10 cellular contexts compared by ENCODE assay signal in genomic region chr6:54267798-54268197, GRCh38. TPM values are rescaled to one million over a fixed set of nuclear protein-coding genes. Genes with fewer than 3 reads are reported as not detected.
A peak's percentile ranks its signal among the peaks of the same experiment; 100 is the strongest.
DNase-seq lines count a peak whose midpoint lies in the region; ATAC-seq, FAIRE-seq and TF ChIP-seq lines count a peak whose summit lies in the region.
"Had no signal": no experiment of that assay in that cellular context is flagged by ENCODE, and none has a peak within 500 bp of the region (broad histone marks: within the 10 kb centered on the region; RNA-seq: fewer than 3 reads in every experiment).

No MANE protein-coding gene starts in this region.

- H3K27ac Mint-ChIP-seq in activated CD4-positive, alpha-beta memory T cell treated with anti-CD3 and anti-CD28 coated beads for 36 hours: no peak overlapping the region
- H3K27ac Mint-ChIP-seq: T-helper 1 cell treated with Interleukin-12 subunit alpha and Interleukin-12 subunit beta and Interleukin-4 antibody, amounts not matched to agents 30 μg/mL and 1 μg/mL, for 36 hours had no signal

- no peak overlapping the region for H3K4me3 Mint-ChIP-seq in activated CD4-positive, alpha-beta memory T cell treated with anti-CD3 and anti-CD28 coated beads for 36 hours
- H3K4me3 Mint-ChIP-seq: T-helper 1 cell treated with Interleukin-12 subunit alpha and Interleukin-12 subunit beta and Interleukin-4 antibody, amounts not matched to agents 30 μg/mL and 1 μg/mL, for 36 hours had no signal

- dilution Hi-C loops in keratinocyte (cut with MboI; ENCODE audit: extremely low pct_ligation_motif_present, low sequenced_read_pairs): no loop called here

- no peak overlapping the region for H3K27ac ChIP-seq in keratinocyte (ENCODE audit: control insufficient read depth, insufficient read depth, low read length)
- H3K27ac ChIP-seq: parathyroid adenoma had no signal

- no peaks in the 10 kb centered on the region for H3K36me3 Mint-ChIP-seq in activated CD4-positive, alpha-beta memory T cell treated with anti-CD3 and anti-CD28 coated beads for 36 hours

- H3K9me3 ChIP-seq in keratinocyte (ENCODE audit: control insufficient read depth, low read depth, low read length): no peaks in the 10 kb centered on the region

- intact Hi-C loops in activated CD4-positive, alpha-beta memory T cell treated with anti-CD3 and anti-CD28 coated beads for 36 hours (cut with micrococcal nuclease): no loop called here

- H3K4me1 Mint-ChIP-seq in activated CD4-positive, alpha-beta memory T cell treated with anti-CD3 and anti-CD28 coated beads for 36 hours (ENCODE audit: low read depth): no peaks in the 10 kb centered on the region

- TF ChIP-seq CTCF in GM06990 (IDR thresholded peaks at IDR 0.05; ENCODE audit: insufficient read depth, low read length, poor library complexity, severe bottlenecking) (peak; percentile 50), keratinocyte (optimal IDR thresholded peaks at IDR 0.05 in 1 of 3, IDR thresholded peaks at IDR 0.05 in 1 of 3, conservative IDR thresholded peaks at IDR 0.05 in 1 of 3; ENCODE audit: extremely low read depth in 1 of 3, insufficient read depth in 2 of 3, low read length in 3 of 3) (peak; percentile 36 to 52 (median 43))

- no peaks in the 10 kb centered on the region for H3K9me3 Mint-ChIP-seq in activated CD4-positive, alpha-beta memory T cell treated with anti-CD3 and anti-CD28 coated beads for 36 hours
- H3K9me3 Mint-ChIP-seq: T-helper 1 cell treated with Interleukin-12 subunit alpha and Interleukin-12 subunit beta and Interleukin-4 antibody, amounts not matched to agents 30 μg/mL and 1 μg/mL, for 36 hours had no signal

- H4K20me1 ChIP-seq in keratinocyte (ENCODE audit: control insufficient read depth, extremely low read depth, insufficient read depth, low read length): no peaks in the 10 kb centered on the region

- H3K4me2 ChIP-seq in keratinocyte (ENCODE audit: control insufficient read depth, extremely low read depth, insufficient read depth, low read depth, low read length): no peak overlapping the region

- H3K9me1 ChIP-seq in keratinocyte (ENCODE audit: control insufficient read depth, extremely low read depth, insufficient read depth, low read length): no peaks in the 10 kb centered on the region

- DNase-seq in GM06990 (ENCODE audit: extremely low read depth, insufficient read length): no peak
- DNase-seq in keratinocyte (ENCODE audit: low read depth, low spot score): no peak
- no peak for DNase-seq in activated CD4-positive, alpha-beta memory T cell treated with anti-CD3 and anti-CD28 coated beads for 36 hours
- no peak for DNase-seq in GM19238 (ENCODE audit: insufficient read length, low spot score)

- H3K27me3 ChIP-seq in GM06990 (replicated peaks; ENCODE audit: control insufficient read depth, insufficient read depth, low read length) (no peaks in the 10 kb centered on the region), keratinocyte (ENCODE audit: control insufficient read depth, extremely low read depth, insufficient read depth, low read length) (no peaks in the 10 kb centered on the region)

- peak; percentile 43 for FAIRE-seq in keratinocyte (lab: Jason Lieb, UNC)

- no peaks in the 10 kb centered on the region for H3K27me3 Mint-ChIP-seq in activated CD4-positive, alpha-beta memory T cell treated with anti-CD3 and anti-CD28 coated beads for 36 hours

- H2AFZ ChIP-seq in keratinocyte (ENCODE audit: control insufficient read depth, low read length): no peak overlapping the region
- H2AFZ ChIP-seq: parathyroid adenoma had no signal

- POLR2A ChIA-PET in activated CD4-positive, alpha-beta memory T cell treated with anti-CD3 and anti-CD28 coated beads for 36 hours (lab: Charles Lee): no interaction called here

- H3K79me2 ChIP-seq in keratinocyte (ENCODE audit: control insufficient read depth, insufficient read depth, low read length): no peaks in the 10 kb centered on the region
- H3K79me2 ChIP-seq: parathyroid adenoma had no signal

- no peaks in the 10 kb centered on the region for H3K4me1 ChIP-seq in keratinocyte (ENCODE audit: control insufficient read depth, extremely low read depth, insufficient read depth, low read length)
- H3K4me1 ChIP-seq: parathyroid adenoma had no signal

- no peak overlapping the region for H3K9ac ChIP-seq in keratinocyte (ENCODE audit: control insufficient read depth, extremely low read depth, insufficient read depth, low read length)
- H3K9ac ChIP-seq: parathyroid adenoma had no signal

- ATAC-seq in HG03469 (IDR thresholded peaks at IDR 0.05; ENCODE audit: unreplicated experiment): peak; percentile 43
- peak; percentile 76 for ATAC-seq in SK-N-SH treated with all-trans-retinoic acid at 6 μM for 48 hours
- ATAC-seq in HG02973 (IDR thresholded peaks at IDR 0.05; ENCODE audit: unreplicated experiment): no peak
- ATAC-seq in HG03108 (IDR thresholded peaks at IDR 0.05; ENCODE audit: unreplicated experiment): no peak

- no peaks in the 10 kb centered on the region for H3K36me3 ChIP-seq in GM06990 (ENCODE audit: control insufficient read depth, insufficient read depth, low read length)
- H3K36me3 ChIP-seq in keratinocyte (ENCODE audit: control insufficient read depth in 2 of 2, extremely low read depth in 1 of 2, insufficient read depth in 2 of 2, low read length in 2 of 2): no peaks in the 10 kb centered on the region

- no peak overlapping the region for H3K4me3 ChIP-seq in GM06990 (replicated peaks; ENCODE audit: low read depth, low read length)
- H3K4me3 ChIP-seq in keratinocyte (ENCODE audit: control insufficient read depth in 2 of 3, extremely low read depth in 1 of 3, insufficient read depth in 2 of 3, low read depth in 1 of 3, low read length in 3 of 3): no peak overlapping the region

- CTCF ChIA-PET in activated CD4-positive, alpha-beta memory T cell treated with anti-CD3 and anti-CD28 coated beads for 36 hours (lab: Charles Lee): no interaction called here

TF ChIP-seq in SK-N-SH treated with all-trans-retinoic acid at 6 μM for 48 hours, 23 proteins besides CTCF, POLR2A, EP300 and RAD21:
- no peak for TF ChIP-seq CSDC2 (CRISPR knock-in tag; IDR thresholded peaks at IDR 0.05)
- TF ChIP-seq OSR1 (CRISPR knock-in tag; IDR thresholded peaks at IDR 0.05): no peak
- no peak for TF ChIP-seq ESRRG (CRISPR knock-in tag; IDR thresholded peaks at IDR 0.05)
- TF ChIP-seq ZFP3 (CRISPR knock-in tag; IDR thresholded peaks at IDR 0.05): no peak
- no peak for TF ChIP-seq ARNTL (CRISPR knock-in tag; IDR thresholded peaks at IDR 0.05; ENCODE audit: borderline replicate concordance, low read depth)
- no peak for TF ChIP-seq PPARA (CRISPR knock-in tag; IDR thresholded peaks at IDR 0.05; ENCODE audit: borderline replicate concordance)
- no peak for TF ChIP-seq ZNF70 (CRISPR knock-in tag; IDR thresholded peaks at IDR 0.05)
- no peak for TF ChIP-seq RARB (CRISPR knock-in tag; IDR thresholded peaks at IDR 0.05)
- TF ChIP-seq CSRNP3 (CRISPR knock-in tag; IDR thresholded peaks at IDR 0.05): no peak
- no peak for TF ChIP-seq GLIS3 (CRISPR knock-in tag; IDR thresholded peaks at IDR 0.05)
- TF ChIP-seq SNAI2 (CRISPR knock-in tag; IDR thresholded peaks at IDR 0.05): no peak

RNA-seq across cellular contexts. Expression of gene TINAG, which starts 40.4 kb away (rescaled TPM):
- polyA plus RNA-seq in keratinocyte: not detected in 3 replicates
- polyA plus RNA-seq in keratinocyte (2011; ENCODE audit: low read depth): not detected
- 0.06 TPM in 1 of 2 replicates, not detected in the other for polyA plus RNA-seq in keratinocyte (2011; cell fraction: cytosol; rRNA removed)
- polyA plus RNA-seq in keratinocyte (2011; cell fraction: nucleus; rRNA removed): 0.15 and 0.18 TPM in 2 replicates
- polyA plus RNA-seq in keratinocyte (2012; ENCODE audit: low replicate concordance): not detected in 2 replicates
- 0.26 to 2.9 TPM in 2 of 3 replicates, not detected in the other for polyA minus RNA-seq in keratinocyte
- not detected for polyA minus RNA-seq in keratinocyte (2011; cell fraction: cytosol; rRNA and poly(A)+ RNA removed)
- polyA minus RNA-seq in keratinocyte (2011; cell fraction: nucleus; rRNA and poly(A)+ RNA removed): not detected in 2 replicates
- total RNA-seq in activated CD4-positive, alpha-beta memory T cell treated with anti-CD3 and anti-CD28 coated beads for 36 hours: not detected

Comparison
In these comparisons a context has a peak if more than half of its experiments do, and no peak if none do; other contexts are left out.
1. ATAC-seq: peak in HG03469 (single experiment) and SK-N-SH treated with all-trans-retinoic acid at 6 μM for 48 hours (single experiment); none in HG02973 (single experiment) and HG03108 (single experiment).